ENCODE assay signal across 24 cellular contexts in genomic region chr7:82494420-82494819, GRCh38. TPM values are rescaled to one million over a fixed set of nuclear protein-coding genes. Genes with fewer than 3 reads are reported as not detected.
"Had no signal": no experiment of that assay in that cellular context is flagged by ENCODE, and none has a peak within 500 bp of the region (broad histone marks: within the 10 kb centered on the region; RNA-seq: fewer than 3 reads in every experiment).

No MANE protein-coding gene starts in this region.

- H3K9me3 ChIP-seq: MG63, SJSA1 had no signal

- DNase-seq: IMR-90, Karpas-422, KG1, MG63, NCI-H1092, NCI-H1105 treated with DMSO at 0.1 percent for 48 hours, NCI-H1417 treated with DMSO at 0.1 percent for 48 hours, NCI-H146, NCI-H1694 treated with DMSO at 0.1 percent for 48 hours, NCI-H1930, NCI-H2081, NCI-H2107, NCI-H2171, NCI-H226, NCI-H446, NCI-H510A, NCI-H524 treated with DMSO at 0.1 percent for 48 hours, NCI-H69, NCI-H774, SIG-M5 had no signal

- H3K36me3 ChIP-seq: MG63, SJSA1 had no signal

- H3K27me3 ChIP-seq: MG63, SJSA1 had no signal

- H3K27ac ChIP-seq: RWPE1, SJSA1, SK-N-MC had no signal

- H3K4me1 ChIP-seq: SJSA1 had no signal

- H3K4me3 ChIP-seq: MG63, SJSA1, SK-N-MC had no signal

- FAIRE-seq: HepG2 had no signal

- ATAC-seq: HepG2 had no signal

RNA-seq across cellular contexts. Expression of gene CACNA2D1, which starts 50.8 kb away (rescaled TPM):
- total RNA-seq: HepG2 had no signal
- polyA plus RNA-seq: HepG2 had no signal
